In the genomic region with DNA sequence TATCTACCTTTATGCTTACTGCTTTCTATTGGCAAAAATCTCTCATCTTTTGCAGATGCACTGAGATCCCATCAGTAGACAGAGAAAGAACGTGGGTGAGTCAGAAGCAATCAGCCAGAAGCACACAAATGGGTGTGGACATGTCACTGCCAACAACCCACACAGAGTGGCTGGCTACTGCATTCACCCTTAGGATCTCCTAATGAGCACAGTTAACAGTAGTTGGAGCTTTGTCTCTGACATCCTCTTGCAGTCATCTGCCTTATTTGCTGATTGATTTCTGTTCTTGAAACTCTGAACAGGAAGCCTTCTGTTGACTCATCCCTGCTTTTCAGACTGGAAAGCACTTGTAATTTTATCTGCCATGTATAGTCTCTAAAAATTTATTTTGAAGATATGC, we compare ENCODE assay signal across 11 cellular contexts.
DNase-seq lines count a peak whose midpoint lies in the region; ATAC-seq lines count a peak whose summit lies in the region.
"Had no signal": no experiment of that assay in that cellular context is flagged by ENCODE, and none has a peak within 500 bp of the region (broad histone marks: within the 10 kb centered on the region; RNA-seq: fewer than 3 reads in every experiment).

No MANE protein-coding gene starts in this region.

- H3K27ac Mint-ChIP-seq in activated CD4-positive, alpha-beta T cell treated with anti-CD3 and anti-CD28 coated beads for 36 hours, result peak overlapping the region; percentile 19

- POLR2A ChIA-PET in activated CD4-positive, alpha-beta T cell treated with anti-CD3 and anti-CD28 coated beads for 36 hours (lab: Charles Lee), result no interaction called here

- no peaks in the 10 kb centered on the region for H3K36me3 Mint-ChIP-seq in activated CD4-positive, alpha-beta T cell treated with anti-CD3 and anti-CD28 coated beads for 36 hours (ENCODE audit: low read depth)

- H3K4me3 Mint-ChIP-seq in activated CD4-positive, alpha-beta T cell treated with anti-CD3 and anti-CD28 coated beads for 36 hours, result no peak overlapping the region

- CTCF ChIA-PET in activated CD4-positive, alpha-beta T cell treated with anti-CD3 and anti-CD28 coated beads for 36 hours (lab: Charles Lee), result interaction anchor here (1.0 kb wide), 1 partner anchor 11 kb away, joined by 3 read pairs; no protein-coding TSS in a partner anchor

- no peaks in the 10 kb centered on the region for H3K9me3 Mint-ChIP-seq in activated CD4-positive, alpha-beta T cell treated with anti-CD3 and anti-CD28 coated beads for 36 hours (ENCODE audit: low read depth)

- intact Hi-C loops in activated CD4-positive, alpha-beta T cell treated with anti-CD3 and anti-CD28 coated beads for 36 hours (cut with DNase I, micrococcal nuclease), result loop anchor here in 1 of 2 experiments (1.0 to 5.0 kb wide), 2 partner anchors 82 to 1162 kb away; no protein-coding TSS in a partner anchor

- peak; percentile 69 for DNase-seq in activated CD4-positive, alpha-beta T cell treated with anti-CD3 and anti-CD28 coated beads for 36 hours
- DNase-seq in activated CD4-positive, alpha-beta T cell treated with anti-CD3 and anti-CD28 coated beads for 1 hour, result no peak
- peak; percentile 6 for DNase-seq in GM19238 (ENCODE audit: insufficient read length, low spot score)
- peak; percentile 62 for DNase-seq in SW480 (ENCODE audit: low spot score)
- DNase-seq in stimulated activated CD4-positive, alpha-beta T cell treated with anti-CD3 and anti-CD28 coated beads, Interleukin-2, amount 100 ng/mL, for 24 hours, result peak; percentile 24 to 31
- DNase-seq in iPS-NIHi7 (ENCODE audit: extremely low spot score), result no peak
- no peak for DNase-seq in SK-N-DZ (ENCODE audit: low spot score)
- DNase-seq: foreskin fibroblast, NCI-H1930, SHP77 treated with DMSO at 0.1 percent for 48 hours had no signal

- H3K4me1 Mint-ChIP-seq in activated CD4-positive, alpha-beta T cell treated with anti-CD3 and anti-CD28 coated beads for 36 hours, result peaks cover 12% of the 10 kb centered on the region

- peaks cover 26% of the 10 kb centered on the region for H3K27me3 Mint-ChIP-seq in activated CD4-positive, alpha-beta T cell treated with anti-CD3 and anti-CD28 coated beads for 36 hours

- ATAC-seq in activated CD4-positive, alpha-beta T cell treated with anti-CD3 and anti-CD28 coated beads for 36 hours, result peak; percentile 100
- no peak for ATAC-seq in GM19395 (IDR thresholded peaks at IDR 0.05; ENCODE audit: unreplicated experiment)

Comparison
In these comparisons a context has a peak if more than half of its experiments do, and no peak if none do; other contexts are left out.
1. DNase-seq: peak in activated CD4-positive, alpha-beta T cell treated with anti-CD3 and anti-CD28 coated beads for 36 hours (single experiment), GM19238 (single experiment), SW480 (single experiment) and stimulated activated CD4-positive, alpha-beta T cell treated with anti-CD3 and anti-CD28 coated beads, Interleukin-2, amount 100 ng/mL, for 24 hours (2 of 2); none in activated CD4-positive, alpha-beta T cell treated with anti-CD3 and anti-CD28 coated beads for 1 hour (single experiment), iPS-NIHi7 (single experiment) and SK-N-DZ (single experiment).